8 cellular contexts compared by ENCODE assay signal in genomic region chr10:79052311-79053080, GRCh38. TPM values are rescaled to one million over a fixed set of nuclear protein-coding genes. Genes with fewer than 3 reads are reported as not detected.
DNase-seq lines count a peak whose midpoint lies in the region; TF ChIP-seq lines count a peak whose summit lies in the region.

No MANE protein-coding gene starts in this region.

- H3K4me3 ChIP-seq in colonic mucosa = no peak overlapping the region

- CTCF ChIA-PET in activated CD4-positive, alpha-beta memory T cell treated with anti-CD3 and anti-CD28 coated beads for 36 hours (lab: Charles Lee) = interaction anchor here (0.7 to 1.0 kb wide), 3 partner anchors 13 to 145 kb away, joined by 3 read pairs; no protein-coding TSS in a partner anchor
- CTCF ChIA-PET in activated CD4-positive, alpha-beta memory T cell treated with anti-CD3 and anti-CD28 coated beads, Interleukin-2, amount 10 ng/mL, durations not matched to agents 7 days and 5 days (lab: Charles Lee) = no interaction called here

- intact Hi-C loops in activated CD4-positive, alpha-beta memory T cell treated with anti-CD3 and anti-CD28 coated beads for 36 hours (cut with micrococcal nuclease) = no loop called here
- intact Hi-C loops in colonic mucosa (cut with DNase I) = no loop called here

- no peaks in the 10 kb centered on the region for H3K36me3 Mint-ChIP-seq in activated CD4-positive, alpha-beta memory T cell treated with anti-CD3 and anti-CD28 coated beads for 36 hours
- H3K36me3 Mint-ChIP-seq in activated CD4-positive, alpha-beta memory T cell treated with anti-CD3 and anti-CD28 coated beads, Interleukin-2, amount 10 ng/mL, durations not matched to agents 7 days and 5 days (ENCODE audit: low read depth) = no peaks in the 10 kb centered on the region
- H3K36me3 Mint-ChIP-seq in progenitor cell of endocrine pancreas (ENCODE audit: insufficient read depth) = no peaks in the 10 kb centered on the region

- H3K27me3 Mint-ChIP-seq in activated CD4-positive, alpha-beta memory T cell treated with anti-CD3 and anti-CD28 coated beads for 36 hours = no peaks in the 10 kb centered on the region
- no peaks in the 10 kb centered on the region for H3K27me3 Mint-ChIP-seq in activated CD4-positive, alpha-beta memory T cell treated with anti-CD3 and anti-CD28 coated beads, Interleukin-2, amount 10 ng/mL, durations not matched to agents 7 days and 5 days
- no peaks in the 10 kb centered on the region for H3K27me3 Mint-ChIP-seq in progenitor cell of endocrine pancreas

- TF ChIP-seq CTCF in colonic mucosa (IDR thresholded peaks at IDR 0.05) = no peak
- peak; percentile 65 for TF ChIP-seq CTCF in progenitor cell of endocrine pancreas (IDR thresholded peaks at IDR 0.05; ENCODE audit: unreplicated experiment)

- H3K4me1 ChIP-seq in colonic mucosa = peaks cover 30% of the 10 kb centered on the region

- H3K9me3 Mint-ChIP-seq in activated CD4-positive, alpha-beta memory T cell treated with anti-CD3 and anti-CD28 coated beads for 36 hours = no peaks in the 10 kb centered on the region
- H3K9me3 Mint-ChIP-seq in activated CD4-positive, alpha-beta memory T cell treated with anti-CD3 and anti-CD28 coated beads, Interleukin-2, amount 10 ng/mL, durations not matched to agents 7 days and 5 days = no peaks in the 10 kb centered on the region
- H3K9me3 Mint-ChIP-seq in progenitor cell of endocrine pancreas (ENCODE audit: low read depth) = no peaks in the 10 kb centered on the region

- H3K27ac ChIP-seq in colonic mucosa = peak overlapping the region; percentile 17

- H3K4me3 Mint-ChIP-seq in activated CD4-positive, alpha-beta memory T cell treated with anti-CD3 and anti-CD28 coated beads for 36 hours = no peak overlapping the region
- H3K4me3 Mint-ChIP-seq in activated CD4-positive, alpha-beta memory T cell treated with anti-CD3 and anti-CD28 coated beads, Interleukin-2, amount 10 ng/mL, durations not matched to agents 7 days and 5 days = no peak overlapping the region
- H3K4me3 Mint-ChIP-seq in progenitor cell of endocrine pancreas (ENCODE audit: low read depth) = no peak overlapping the region

- no peaks in the 10 kb centered on the region for H3K27me3 ChIP-seq in colonic mucosa

- POLR2A ChIA-PET in activated CD4-positive, alpha-beta memory T cell treated with anti-CD3 and anti-CD28 coated beads for 36 hours (lab: Charles Lee) = no interaction called here
- POLR2A ChIA-PET in activated CD4-positive, alpha-beta memory T cell treated with anti-CD3 and anti-CD28 coated beads, Interleukin-2, amount 10 ng/mL, durations not matched to agents 7 days and 5 days (lab: Charles Lee) = interaction anchor here (1.2 to 1.5 kb wide), 3 partner anchors 8 to 13 kb away, joined by 3 to 4 read pairs (median 4); no protein-coding TSS in a partner anchor

- H3K27ac Mint-ChIP-seq in activated CD4-positive, alpha-beta memory T cell treated with anti-CD3 and anti-CD28 coated beads for 36 hours = no peak overlapping the region
- H3K27ac Mint-ChIP-seq in activated CD4-positive, alpha-beta memory T cell treated with anti-CD3 and anti-CD28 coated beads, Interleukin-2, amount 10 ng/mL, durations not matched to agents 7 days and 5 days = no peak overlapping the region
- no peak overlapping the region for H3K27ac Mint-ChIP-seq in progenitor cell of endocrine pancreas

- no peaks in the 10 kb centered on the region for H3K9me3 ChIP-seq in colonic mucosa

- H3K4me1 Mint-ChIP-seq in activated CD4-positive, alpha-beta memory T cell treated with anti-CD3 and anti-CD28 coated beads for 36 hours (ENCODE audit: low read depth) = peaks cover 31% of the 10 kb centered on the region
- H3K4me1 Mint-ChIP-seq in activated CD4-positive, alpha-beta memory T cell treated with anti-CD3 and anti-CD28 coated beads, Interleukin-2, amount 10 ng/mL, durations not matched to agents 7 days and 5 days = peaks cover 32% of the 10 kb centered on the region
- peaks cover 27% of the 10 kb centered on the region for H3K4me1 Mint-ChIP-seq in progenitor cell of endocrine pancreas (ENCODE audit: low read depth)

- no peaks in the 10 kb centered on the region for H3K36me3 ChIP-seq in colonic mucosa

- H3K9ac ChIP-seq in colonic mucosa (ENCODE audit: low read depth in 2 of 2, low read length in 2 of 2) = no peak overlapping the region

- DNase-seq in activated CD4-positive, alpha-beta memory T cell treated with anti-CD3 and anti-CD28 coated beads for 36 hours = peak; percentile 27
- DNase-seq in activated CD4-positive, alpha-beta memory T cell treated with anti-CD3 and anti-CD28 coated beads, Interleukin-2, amount 10 ng/mL, durations not matched to agents 7 days and 5 days = no peak
- peak; percentile 20 for DNase-seq in NCI-H1105 (lab: John Stamatoyannopoulos, UW)
- DNase-seq in colonic mucosa = peak; percentile 17
- peak; percentile 43 for DNase-seq in progenitor cell of endocrine pancreas (ENCODE audit: low spot score, unreplicated experiment)
- no peak for DNase-seq in AG08395 (ENCODE audit: low spot score)
- DNase-seq in putamen (ENCODE audit: low spot score) = no peak
- no peak for DNase-seq in inferior parietal cortex (ENCODE audit: extremely low spot score)

RNA-seq across cellular contexts. Expression of gene ZMIZ1, which starts 16.3 kb away (rescaled TPM):
- total RNA-seq in activated CD4-positive, alpha-beta memory T cell treated with anti-CD3 and anti-CD28 coated beads for 36 hours = 10 to 100 TPM; 28.5 to 29.2 TPM
- 10 to 100 TPM; 46.9 to 47.0 TPM for total RNA-seq in activated CD4-positive, alpha-beta memory T cell treated with anti-CD3 and anti-CD28 coated beads, Interleukin-2, amount 10 ng/mL, durations not matched to agents 7 days and 5 days
- total RNA-seq in colonic mucosa (10 to 100 TPM; 51.0 to 54.0 TPM), progenitor cell of endocrine pancreas (81.6 and 85.2 TPM in 2 replicates)

Comparison
In these comparisons a context has a peak if more than half of its experiments do, and no peak if none do; other contexts are left out.
1. DNase-seq: peak in activated CD4-positive, alpha-beta memory T cell treated with anti-CD3 and anti-CD28 coated beads for 36 hours (single experiment), NCI-H1105 (single experiment), colonic mucosa (single experiment) and progenitor cell of endocrine pancreas (single experiment); none in activated CD4-positive, alpha-beta memory T cell treated with anti-CD3 and anti-CD28 coated beads, Interleukin-2, amount 10 ng/mL, durations not matched to agents 7 days and 5 days (single experiment), AG08395 (single experiment), putamen (single experiment) and inferior parietal cortex (single experiment).